22 cellular contexts compared by ENCODE assay signal in the genomic region with DNA sequence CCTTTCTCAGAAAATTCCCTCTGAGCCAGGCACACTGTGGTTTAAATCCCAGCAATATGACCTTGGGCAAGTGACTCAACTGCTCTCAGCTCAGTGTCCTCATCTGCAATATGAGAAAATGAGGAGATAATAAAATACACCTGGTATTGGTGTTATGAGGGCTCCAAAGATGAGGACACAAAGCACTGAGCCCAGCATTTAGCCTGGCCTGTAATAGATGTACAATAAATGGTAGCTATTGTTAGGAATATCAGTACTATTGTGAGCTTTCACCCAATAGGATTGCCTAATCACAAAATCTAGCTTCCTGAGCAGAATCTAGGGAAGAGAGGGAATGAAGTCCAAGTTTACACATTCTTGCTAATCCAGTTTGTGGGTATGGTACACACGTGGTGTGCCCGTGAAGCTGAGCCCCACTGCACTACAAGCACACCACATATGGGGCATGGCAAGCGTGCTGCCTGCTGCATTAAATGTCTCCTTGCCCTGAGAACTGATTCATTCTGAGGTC. TPM values are rescaled to one million over a fixed set of nuclear protein-coding genes. Genes with fewer than 3 reads are reported as not detected.
DNase-seq lines count a peak whose midpoint lies in the region; ATAC-seq, FAIRE-seq and TF ChIP-seq lines count a peak whose summit lies in the region.
"Had no signal": no experiment of that assay in that cellular context is flagged by ENCODE, and none has a peak within 500 bp of the region (broad histone marks: within the 10 kb centered on the region; RNA-seq: fewer than 3 reads in every experiment).

No MANE protein-coding gene starts in this region.

- H3K36me3 Mint-ChIP-seq in HFFc6 (ENCODE audit: low read depth) = no peaks in the 10 kb centered on the region
- peaks cover 3% of the 10 kb centered on the region for H3K36me3 Mint-ChIP-seq in activated T-helper 1 cell treated with anti-CD3 and anti-CD28 coated beads, Interleukin-12 subunit alpha, Interleukin-12 subunit beta, Interleukin-2, Interleukin-4 antibody, amounts not matched to agents 30 ng/mL and 10 ng/mL and 1 ng/mL, durations not matched to agents 14 hours and 24 hours and 36 hours (ENCODE audit: low read depth)
- H3K36me3 Mint-ChIP-seq: activated naive CD8-positive, alpha-beta T cell treated with anti-CD3 and anti-CD28 coated beads for 36 hours had no signal

- 19 to 62% (median 44%) methylated on average over 3 of the region's 3 CpGs for WGBS in small intestine, 3 donors

- no peaks in the 10 kb centered on the region for H3K27me3 ChIP-seq in RWPE2 (ENCODE audit: insufficient read depth, poor library complexity, severe bottlenecking)
- no peaks in the 10 kb centered on the region for H3K27me3 ChIP-seq in small intestine (ENCODE audit: control insufficient read depth in 2 of 2, insufficient read depth in 2 of 2, low read length in 2 of 2)
- H3K27me3 ChIP-seq: tibial nerve had no signal

- ATAC-seq in RWPE2 (ENCODE audit: low read depth) (peak; percentile 78), GM21360 (IDR thresholded peaks at IDR 0.05; ENCODE audit: unreplicated experiment) (no peak)
- ATAC-seq: activated T-cell treated with anti-CD3 and anti-CD28 coated beads, Interleukin-2, amount 50 U/mL, for 4 hours had no signal

- H3K36me3 ChIP-seq in RWPE2 (ENCODE audit: low read depth) = no peaks in the 10 kb centered on the region
- no peaks in the 10 kb centered on the region for H3K36me3 ChIP-seq in small intestine (ENCODE audit: control insufficient read depth in 2 of 2, insufficient read depth in 2 of 2, low read length in 2 of 2)
- H3K36me3 ChIP-seq: HAP-1, tibial nerve had no signal

- no peaks in the 10 kb centered on the region for H3K9me3 Mint-ChIP-seq in HFFc6
- H3K9me3 Mint-ChIP-seq in activated T-helper 1 cell treated with anti-CD3 and anti-CD28 coated beads, Interleukin-12 subunit alpha, Interleukin-12 subunit beta, Interleukin-2, Interleukin-4 antibody, amounts not matched to agents 30 ng/mL and 10 ng/mL and 1 ng/mL, durations not matched to agents 14 hours and 24 hours and 36 hours = no peaks in the 10 kb centered on the region
- H3K9me3 Mint-ChIP-seq: activated naive CD8-positive, alpha-beta T cell treated with anti-CD3 and anti-CD28 coated beads for 36 hours; activated T-cell treated with anti-CD3 and anti-CD28 coated beads, Interleukin-2, amount 50 U/mL, for 4 hours; IgD-negative memory B cell had no signal

- FAIRE-seq in small intestine (lab: Jason Lieb, UNC) = no peak
- FAIRE-seq: GM19239 had no signal

- no peaks in the 10 kb centered on the region for H3K4me1 ChIP-seq in RWPE2 (ENCODE audit: insufficient read depth, poor library complexity, severe bottlenecking)
- peaks cover 0 to 4% of the 10 kb centered on the region in 2 donors for H3K4me1 ChIP-seq in small intestine (ENCODE audit: control insufficient read depth in 2 of 2, insufficient read depth in 1 of 2, low read depth in 1 of 2, low read length in 1 of 2)
- H3K4me1 ChIP-seq: HAP-1, tibial nerve had no signal

- peaks cover 4% of the 10 kb centered on the region for H3K27me3 Mint-ChIP-seq in HFFc6 (ENCODE audit: insufficient read depth)
- H3K27me3 Mint-ChIP-seq in activated T-helper 1 cell treated with anti-CD3 and anti-CD28 coated beads, Interleukin-12 subunit alpha, Interleukin-12 subunit beta, Interleukin-2, Interleukin-4 antibody, amounts not matched to agents 30 ng/mL and 10 ng/mL and 1 ng/mL, durations not matched to agents 14 hours and 24 hours and 36 hours (ENCODE audit: insufficient read depth) = peaks cover 11% of the 10 kb centered on the region

- no peak overlapping the region for H3K4me3 ChIP-seq in RWPE2 (ENCODE audit: severe bottlenecking)
- H3K4me3 ChIP-seq in fibroblast of mammary gland (ENCODE audit: control insufficient read depth, low read depth, low read length) = no peak overlapping the region
- H3K4me3 ChIP-seq in small intestine (ENCODE audit: low read depth in 1 of 2, low read length in 2 of 2) = no peak overlapping the region
- H3K4me3 ChIP-seq: HAP-1, tibial nerve had no signal

- TF ChIP-seq CTCF in HFFc6 (IDR thresholded peaks at IDR 0.05) (no peak), RWPE2 (IDR thresholded peaks at IDR 0.05; ENCODE audit: poor library complexity, severe bottlenecking) (no peak), fibroblast of mammary gland (conservative IDR thresholded peaks at IDR 0.05; ENCODE audit: control insufficient read depth, insufficient read depth, low read depth, low read length) (no peak)

- peaks cover 32% of the 10 kb centered on the region for H3K4me1 Mint-ChIP-seq in HFFc6 (ENCODE audit: low read depth)
- peaks cover 25% of the 10 kb centered on the region for H3K4me1 Mint-ChIP-seq in activated T-helper 1 cell treated with anti-CD3 and anti-CD28 coated beads, Interleukin-12 subunit alpha, Interleukin-12 subunit beta, Interleukin-2, Interleukin-4 antibody, amounts not matched to agents 30 ng/mL and 10 ng/mL and 1 ng/mL, durations not matched to agents 14 hours and 24 hours and 36 hours (ENCODE audit: low read depth)

- DNase-seq in HFFc6 (peak; percentile 41), RWPE2 (ENCODE audit: low spot score) (no peak), fibroblast of mammary gland (ENCODE audit: low read depth) (peak; percentile 68), small intestine (peak; percentile 93), hypothalamus (lab: John Stamatoyannopoulos, UW) (no peak), COR-L47 (lab: John Stamatoyannopoulos, UW) (no peak)
- no peak for DNase-seq in activated T-helper 1 cell treated with anti-CD3 and anti-CD28 coated beads, Interleukin-12 subunit alpha, Interleukin-12 subunit beta, Interleukin-2, Interleukin-4 antibody, amounts not matched to agents 30 ng/mL and 10 ng/mL and 1 ng/mL, durations not matched to agents 14 hours and 24 hours and 36 hours (ENCODE audit: low spot score)
- DNase-seq: activated CD4-positive, alpha-beta T cell treated with anti-CD3 and anti-CD28 coated beads, Interleukin-2, amount 50 U/mL, for 48 hours; activated naive CD8-positive, alpha-beta T cell treated with anti-CD3 and anti-CD28 coated beads for 36 hours; activated T-cell treated with anti-CD3 and anti-CD28 coated beads, Interleukin-2, amount 50 U/mL, for 4 hours; kidney glomerular epithelial cell; midbrain; NCI-H1092 treated with DMSO at 0.1 percent for 48 hours; NCI-H774; stimulated activated CD4-positive, alpha-beta T cell treated with anti-CD3 and anti-CD28 coated beads, Interleukin-15, amount 100 ng/mL, for 24 hours; stimulated activated naive CD4-positive, alpha-beta T cell had no signal

- H3K27ac ChIP-seq in RWPE2 (ENCODE audit: poor library complexity, severe bottlenecking) (peak overlapping the region; percentile 33), small intestine (ENCODE audit: low read depth in 1 of 2, low read length in 1 of 2) (no peak overlapping the region)
- H3K27ac ChIP-seq: tibial nerve had no signal

- no peak overlapping the region for H3K4me3 Mint-ChIP-seq in HFFc6
- no peak overlapping the region for H3K4me3 Mint-ChIP-seq in activated T-helper 1 cell treated with anti-CD3 and anti-CD28 coated beads, Interleukin-12 subunit alpha, Interleukin-12 subunit beta, Interleukin-2, Interleukin-4 antibody, amounts not matched to agents 30 ng/mL and 10 ng/mL and 1 ng/mL, durations not matched to agents 14 hours and 24 hours and 36 hours
- H3K4me3 Mint-ChIP-seq: activated naive CD8-positive, alpha-beta T cell treated with anti-CD3 and anti-CD28 coated beads for 36 hours; activated T-cell treated with anti-CD3 and anti-CD28 coated beads, Interleukin-2, amount 50 U/mL, for 4 hours; IgD-negative memory B cell; neural crest cell had no signal

- H3K27ac Mint-ChIP-seq in HFFc6 = peak overlapping the region; percentile 17; the same call in 1 of the 2 replicates
- H3K27ac Mint-ChIP-seq in activated T-helper 1 cell treated with anti-CD3 and anti-CD28 coated beads, Interleukin-12 subunit alpha, Interleukin-12 subunit beta, Interleukin-2, Interleukin-4 antibody, amounts not matched to agents 30 ng/mL and 10 ng/mL and 1 ng/mL, durations not matched to agents 14 hours and 24 hours and 36 hours = no peak overlapping the region
- H3K27ac Mint-ChIP-seq: activated naive CD8-positive, alpha-beta T cell treated with anti-CD3 and anti-CD28 coated beads for 36 hours; IgD-negative memory B cell had no signal

- intact Hi-C loops in activated T-helper 1 cell treated with anti-CD3 and anti-CD28 coated beads, Interleukin-12 subunit alpha, Interleukin-12 subunit beta, Interleukin-2, Interleukin-4 antibody, amounts not matched to agents 30 ng/mL and 10 ng/mL and 1 ng/mL, durations not matched to agents 14 hours and 24 hours and 36 hours (cut with micrococcal nuclease) = no loop called here

- no peaks in the 10 kb centered on the region for H3K9me3 ChIP-seq in RWPE2 (ENCODE audit: severe bottlenecking)
- H3K9me3 ChIP-seq in small intestine (ENCODE audit: control insufficient read depth, low read depth) = no peaks in the 10 kb centered on the region
- H3K9me3 ChIP-seq: HAP-1, tibial nerve had no signal

RNA-seq across cellular contexts. Expression of a gene that starts 24.3 kb away (rescaled TPM):
- total RNA-seq in HFFc6 (2021; fragmentation: NEBNext Ultra II Directional; extraction: Animal tissue kit (Norgen Biotek cat#: 25700)) = 10 to 100 TPM; 23.6 to 27.5 (median 25.7) TPM
- 1 to 10 TPM; 5.0 to 8.9 (median 7.8) TPM for polyA plus RNA-seq in small intestine
- total RNA-seq in activated T-helper 1 cell treated with anti-CD3 and anti-CD28 coated beads, Interleukin-12 subunit alpha, Interleukin-12 subunit beta, Interleukin-2, Interleukin-4 antibody, amounts not matched to agents 30 ng/mL and 10 ng/mL and 1 ng/mL, durations not matched to agents 14 hours and 24 hours and 36 hours = 10.6 and 12.0 TPM in 2 replicates

Comparison
In these comparisons a context has a peak if more than half of its experiments do, and no peak if none do; other contexts are left out.
1. DNase-seq: peak in HFFc6 (single experiment), fibroblast of mammary gland (single experiment) and small intestine (single experiment); none in RWPE2 (single experiment), hypothalamus (0 of 51), COR-L47 (single experiment) and activated T-helper 1 cell treated with anti-CD3 and anti-CD28 coated beads, Interleukin-12 subunit alpha, Interleukin-12 subunit beta, Interleukin-2, Interleukin-4 antibody, amounts not matched to agents 30 ng/mL and 10 ng/mL and 1 ng/mL, durations not matched to agents 14 hours and 24 hours and 36 hours (single experiment).